22 cellular contexts compared by ENCODE assay signal in the genomic region with DNA sequence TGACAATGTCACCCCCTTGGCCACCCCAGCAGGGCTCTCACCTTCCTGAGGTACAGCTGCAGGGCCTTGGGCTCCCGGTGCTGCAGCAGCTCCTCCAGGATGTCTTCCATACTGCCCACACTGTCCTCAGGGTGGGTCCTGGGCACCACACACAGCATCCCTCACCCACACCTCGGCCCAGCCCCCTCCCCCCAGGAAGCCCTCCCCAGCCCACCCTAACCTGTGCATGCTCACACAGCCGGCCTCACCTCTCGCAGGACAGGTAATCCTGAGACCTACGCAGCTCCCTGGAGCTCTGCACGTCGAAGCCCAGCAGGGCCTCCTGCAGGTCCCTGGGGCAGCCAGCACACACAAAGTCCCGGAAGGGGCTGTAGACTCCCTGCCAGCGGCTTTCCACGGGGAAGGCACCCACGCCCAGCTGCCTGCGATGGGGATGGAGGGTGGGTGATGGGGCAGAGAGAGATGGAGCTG. TPM values are rescaled to one million over a fixed set of nuclear protein-coding genes. Genes with fewer than 3 reads are reported as not detected.
DNase-seq lines count a peak whose midpoint lies in the region; ATAC-seq, FAIRE-seq and TF ChIP-seq lines count a peak whose summit lies in the region.
"Had no signal": no experiment of that assay in that cellular context is flagged by ENCODE, and none has a peak within 500 bp of the region (broad histone marks: within the 10 kb centered on the region; RNA-seq: fewer than 3 reads in every experiment).

No MANE protein-coding gene starts in this region.

- H3K27ac ChIP-seq in right lobe of liver = no peak overlapping the region
- H3K27ac ChIP-seq in HepG2 (ENCODE audit: extremely low read length, insufficient read depth, low read length) = no peak overlapping the region
- no peak overlapping the region for H3K27ac ChIP-seq in osteoblast (ENCODE audit: low read depth, low read length)
- H3K27ac ChIP-seq: BLaER1 treated with 17β-estradiol and CSF1 and Interleukin-3, amounts not matched to agents 10 nM and 100 nM; KMS-11 had no signal

- H3K79me2 ChIP-seq in HepG2 (ENCODE audit: insufficient read depth, low read length) = no peaks in the 10 kb centered on the region
- H3K79me2 ChIP-seq in osteoblast (ENCODE audit: insufficient read depth, low read length) = no peaks in the 10 kb centered on the region

- H3K4me3 ChIP-seq in right lobe of liver = no peak overlapping the region
- H3K4me3 ChIP-seq in HepG2 (replicated peaks in 1 of 3; ENCODE audit: insufficient read depth in 1 of 3, low read depth in 2 of 3, low read length in 3 of 3) = no peak overlapping the region
- H3K4me3 ChIP-seq in osteoblast (ENCODE audit: insufficient read depth, low read length) = no peak overlapping the region
- H3K4me3 ChIP-seq: BLaER1 treated with 17β-estradiol and CSF1 and Interleukin-3, amounts not matched to agents 10 nM and 100 nM had no signal

- H3K4me1 ChIP-seq in right lobe of liver = peaks cover 0 to 11% (median 0%) of the 10 kb centered on the region in 4 donors
- H3K4me1 ChIP-seq in HepG2 (ENCODE audit: insufficient read depth, low read length) = no peaks in the 10 kb centered on the region
- H3K4me1 ChIP-seq in osteoblast (ENCODE audit: insufficient read depth, low read length) = no peaks in the 10 kb centered on the region

- TF ChIP-seq POLR2A in right lobe of liver (IDR thresholded peaks at IDR 0.05) (no peak), HepG2 (IDR thresholded peaks at IDR 0.05; ENCODE audit: insufficient read depth in 1 of 2, low read depth in 2 of 2, low read length in 2 of 2) (no peak)

- no peak overlapping the region for H2AFZ ChIP-seq in HepG2 (ENCODE audit: low read length)
- H2AFZ ChIP-seq in osteoblast (ENCODE audit: low read length) = no peak overlapping the region

- WGBS in right lobe of liver (ENCODE audit: insufficient coverage, low coverage, low lambda C conversion rate, missing lambda C conversion rate) = 98% methylated on average over 5 of the region's 12 CpGs
- 22% methylated on average over 8 of the region's 12 CpGs for WGBS in HepG2 (ENCODE audit: low lambda C conversion rate)

- no peak for TF ChIP-seq EP300 in HepG2 (IDR thresholded peaks at IDR 0.05; ENCODE audit: low read depth in 2 of 2, low read length in 2 of 2)
- no peak for TF ChIP-seq EP300 in HepG2 (CRISPR knock-in tag; IDR thresholded peaks at IDR 0.05; ENCODE audit: borderline replicate concordance)

- H3K9me3 ChIP-seq in right lobe of liver (no peaks in the 10 kb centered on the region), HepG2 (ENCODE audit: low read length) (no peaks in the 10 kb centered on the region), osteoblast (ENCODE audit: low read depth, low read length) (no peaks in the 10 kb centered on the region)
- H3K9me3 ChIP-seq: BLaER1 treated with 17β-estradiol and CSF1 and Interleukin-3, amounts not matched to agents 10 nM and 100 nM had no signal

- BruUV-seq in HepG2 (replicated peaks; lab: Mats Ljungman, UMichigan) = no TSS peak

- TF ChIP-seq RAD21 in HepG2 (CRISPR knock-in tag; IDR thresholded peaks at IDR 0.05) = no peak

- no peak overlapping the region for H3K4me2 ChIP-seq in HepG2 (ENCODE audit: low read depth, low read length)
- H3K4me2 ChIP-seq in osteoblast (ENCODE audit: insufficient read depth, low read length) = no peak overlapping the region
- H3K4me2 ChIP-seq: KMS-11 had no signal

- POLR2A ChIA-PET in HepG2 (lab: Yijun Ruan, JAX) = no interaction called here

- CTCF ChIA-PET in HepG2 (lab: Yijun Ruan, JAX; ENCODE audit: low intra/inter-chr PET ratio, low total read pairs) = no interaction called here

- in situ Hi-C loops in HepG2 (cut with HindIII; ENCODE audit: extremely low pct_ligation_motif_present, low pct_unique_long_range_greater_than_20kb) = no loop called here

- DNase-seq in right lobe of liver (peak in 2 of 3 donors; percentile 6 to 47), HepG2 (ENCODE audit: low spot score) (no peak), left ventricle myocardium superior (peak; percentile 28), osteoblast (ENCODE audit: insufficient read length, low spot score, missing footprints) (peak; percentile 72), hippocampal formation (lab: John Stamatoyannopoulos, UW) (no peak), GDM1 (lab: John Stamatoyannopoulos, UW) (no peak)
- DNase-seq: GF-D8, GOT3, NCI-H1048, NCI-H1436 treated with DMSO at 0.1 percent for 48 hours, NCI-H2029 treated with DMSO at 0.1 percent for 48 hours, NCI-H2171 treated with DMSO at 0.1 percent for 48 hours, NCI-H748 treated with DMSO at 0.1 percent for 48 hours had no signal

- intact Hi-C loops in right lobe of liver (cut with DNase I) (no loop called here), HepG2 (cut with micrococcal nuclease; ENCODE audit: unreplicated experiment) (no loop called here), left ventricle myocardium superior (cut with micrococcal nuclease) (no loop called here)

- no peak overlapping the region for H3K9ac ChIP-seq in HepG2 (ENCODE audit: insufficient read depth, low read depth, low read length)
- H3K9ac ChIP-seq: BLaER1 treated with 17β-estradiol and CSF1 and Interleukin-3, amounts not matched to agents 10 nM and 100 nM; KMS-11 had no signal

- ATAC-seq in right lobe of liver (no peak), HepG2 (no peak), left ventricle myocardium superior (no peak), GM21717 (IDR thresholded peaks at IDR 0.05; ENCODE audit: unreplicated experiment) (no peak), HG02852 (IDR thresholded peaks at IDR 0.05; ENCODE audit: unreplicated experiment) (no peak)

- TF ChIP-seq CTCF in right lobe of liver (IDR thresholded peaks at IDR 0.05) = no peak
- no peak for TF ChIP-seq CTCF in HepG2 (CRISPR knock-in tag; IDR thresholded peaks at IDR 0.05)
- TF ChIP-seq CTCF in osteoblast (IDR thresholded peaks at IDR 0.05; ENCODE audit: extremely low read depth, low read depth, low read length) = no peak

- no peak for FAIRE-seq in HepG2 (lab: Jason Lieb, UNC)
- FAIRE-seq: A204.1, GM12891, GM18507 had no signal

- H4K20me1 ChIP-seq in HepG2 (ENCODE audit: insufficient read depth, low read length) (no peaks in the 10 kb centered on the region), osteoblast (ENCODE audit: insufficient read depth, low read length) (no peaks in the 10 kb centered on the region)
- H4K20me1 ChIP-seq: BLaER1 treated with 17β-estradiol and CSF1 and Interleukin-3, amounts not matched to agents 10 nM and 100 nM had no signal

- H3K27me3 ChIP-seq in right lobe of liver (no peaks in the 10 kb centered on the region), HepG2 (ENCODE audit: control insufficient read depth in 1 of 2, insufficient read depth in 2 of 2, low read length in 2 of 2) (peaks cover 0 to 48% of the 10 kb centered on the region in 2 experiments; a peak in 4 of 5 replicates), osteoblast (ENCODE audit: insufficient read depth, low read length) (no peaks in the 10 kb centered on the region)
- H3K27me3 ChIP-seq: BLaER1 treated with 17β-estradiol and CSF1 and Interleukin-3, amounts not matched to agents 10 nM and 100 nM had no signal

- no peaks in the 10 kb centered on the region for H3K36me3 ChIP-seq in right lobe of liver
- no peaks in the 10 kb centered on the region for H3K36me3 ChIP-seq in HepG2 (replicated peaks in 1 of 2; ENCODE audit: control insufficient read depth in 1 of 2, insufficient read depth in 2 of 2, low read length in 2 of 2)
- H3K36me3 ChIP-seq in osteoblast (ENCODE audit: insufficient read depth, low read length) = no peaks in the 10 kb centered on the region

RNA-seq across cellular contexts. Expression of gene ALS2CL, which starts 16.8 kb away (rescaled TPM):
- total RNA-seq in right lobe of liver (10 to 100 TPM; 12.3 to 19.1 (median 15.9) TPM), HepG2 (2016; rRNA removed; fragmentation: Illumina TruSeq; extraction: Trizol) (not detected in 2 replicates), left ventricle myocardium superior (33.1 TPM), osteoblast (1.1 and 1.8 TPM in 2 replicates)
- total RNA-seq in HepG2 (2016; cell fraction: cytosol; rRNA removed; fragmentation: Illumina TruSeq; extraction: Trizol; ENCODE audit: low read depth) = not detected in 2 replicates
- not detected in 2 replicates for total RNA-seq in HepG2 (2016; cell fraction: insoluble cytoplasmic fraction; rRNA removed; fragmentation: Illumina TruSeq; extraction: Trizol)
- not detected in 2 replicates for total RNA-seq in HepG2 (2016; cell fraction: membrane; rRNA removed; fragmentation: Illumina TruSeq; extraction: Trizol)
- not detected in 2 replicates for total RNA-seq in HepG2 (2016; cell fraction: nucleus; rRNA removed; fragmentation: Illumina TruSeq; extraction: Trizol)
- not detected in 2 replicates for polyA plus RNA-seq in HepG2 (2011; rRNA removed)
- not detected in 2 replicates for polyA plus RNA-seq in HepG2 (2011; cell fraction: cytosol; rRNA removed)
- polyA plus RNA-seq in HepG2 (2011; cell fraction: nucleus; rRNA removed) = 0.03 TPM in 1 of 2 replicates, not detected in the other
- not detected in 2 replicates for polyA plus RNA-seq in HepG2 (2012)
- polyA plus RNA-seq in HepG2 (2016; cell fraction: cytosol; fragmentation: Illumina TruSeq; extraction: Trizol; ENCODE audit: low read depth) = not detected in 2 replicates
- polyA plus RNA-seq in HepG2 (2016; cell fraction: insoluble cytoplasmic fraction; fragmentation: Illumina TruSeq; extraction: Trizol; ENCODE audit: low read depth) = not detected in 2 replicates
- polyA plus RNA-seq in HepG2 (2016; cell fraction: membrane; fragmentation: Illumina TruSeq; extraction: Trizol; ENCODE audit: low read depth) = not detected in 2 replicates
- not detected in 2 replicates for polyA plus RNA-seq in HepG2 (2016; cell fraction: nucleus; fragmentation: Illumina TruSeq; extraction: Trizol; ENCODE audit: insufficient read depth, low read depth)
- 20.4 TPM in 1 of 2 replicates, not detected in the other for polyA minus RNA-seq in HepG2 (2011; rRNA and poly(A)+ RNA removed; ENCODE audit: low replicate concordance)
- 0.20 TPM in 1 of 2 replicates, not detected in the other for polyA minus RNA-seq in HepG2 (2011; cell fraction: cytosol; rRNA and poly(A)+ RNA removed)
- polyA minus RNA-seq in HepG2 (2011; cell fraction: nucleus; rRNA and poly(A)+ RNA removed) = not detected in 2 replicates

RNA-seq across cellular contexts. Expression of gene TMIE, which starts 24.6 kb away (rescaled TPM):
- total RNA-seq in right lobe of liver (under 1 TPM; 0.21 to 0.79 (median 0.34) TPM), HepG2 (2016; rRNA removed; fragmentation: Illumina TruSeq; extraction: Trizol) (not detected in 2 replicates), left ventricle myocardium superior (0.74 TPM), osteoblast (under 0.01 TPM in 2 replicates)
- total RNA-seq in HepG2 (2016; cell fraction: cytosol; rRNA removed; fragmentation: Illumina TruSeq; extraction: Trizol; ENCODE audit: low read depth) = not detected in 2 replicates
- not detected in 2 replicates for total RNA-seq in HepG2 (2016; cell fraction: insoluble cytoplasmic fraction; rRNA removed; fragmentation: Illumina TruSeq; extraction: Trizol)
- total RNA-seq in HepG2 (2016; cell fraction: membrane; rRNA removed; fragmentation: Illumina TruSeq; extraction: Trizol) = not detected in 2 replicates
- not detected in 2 replicates for total RNA-seq in HepG2 (2016; cell fraction: nucleus; rRNA removed; fragmentation: Illumina TruSeq; extraction: Trizol)
- not detected in 2 replicates for polyA plus RNA-seq in HepG2 (2011; rRNA removed)
- not detected in 2 replicates for polyA plus RNA-seq in HepG2 (2011; cell fraction: cytosol; rRNA removed)
- polyA plus RNA-seq in HepG2 (2011; cell fraction: nucleus; rRNA removed) = not detected in 2 replicates
- polyA plus RNA-seq in HepG2 (2012) = not detected in 2 replicates
- polyA plus RNA-seq in HepG2 (2016; cell fraction: cytosol; fragmentation: Illumina TruSeq; extraction: Trizol; ENCODE audit: low read depth) = not detected in 2 replicates
- polyA plus RNA-seq in HepG2 (2016; cell fraction: insoluble cytoplasmic fraction; fragmentation: Illumina TruSeq; extraction: Trizol; ENCODE audit: low read depth) = not detected in 2 replicates
- not detected in 2 replicates for polyA plus RNA-seq in HepG2 (2016; cell fraction: membrane; fragmentation: Illumina TruSeq; extraction: Trizol; ENCODE audit: low read depth)
- polyA plus RNA-seq in HepG2 (2016; cell fraction: nucleus; fragmentation: Illumina TruSeq; extraction: Trizol; ENCODE audit: insufficient read depth, low read depth) = not detected in 2 replicates
- 0.14 TPM in 1 of 2 replicates, not detected in the other for polyA minus RNA-seq in HepG2 (2011; rRNA and poly(A)+ RNA removed; ENCODE audit: low replicate concordance)
- not detected in 2 replicates for polyA minus RNA-seq in HepG2 (2011; cell fraction: cytosol; rRNA and poly(A)+ RNA removed)
- polyA minus RNA-seq in HepG2 (2011; cell fraction: nucleus; rRNA and poly(A)+ RNA removed) = not detected in 2 replicates

RNA-seq across cellular contexts. Expression of gene PRSS50, which starts 41.0 kb away (rescaled TPM):
- total RNA-seq in right lobe of liver = under 1 TPM in 4 of 6 experiments, not detected in 2; 0.07 to 0.42 (median 0.13) TPM
- total RNA-seq in HepG2 (2016; rRNA removed; fragmentation: Illumina TruSeq; extraction: Trizol) = not detected in 2 replicates
- total RNA-seq in HepG2 (2016; cell fraction: cytosol; rRNA removed; fragmentation: Illumina TruSeq; extraction: Trizol; ENCODE audit: low read depth) = not detected in 2 replicates
- not detected in 2 replicates for total RNA-seq in HepG2 (2016; cell fraction: insoluble cytoplasmic fraction; rRNA removed; fragmentation: Illumina TruSeq; extraction: Trizol)
- not detected in 2 replicates for total RNA-seq in HepG2 (2016; cell fraction: membrane; rRNA removed; fragmentation: Illumina TruSeq; extraction: Trizol)
- total RNA-seq in HepG2 (2016; cell fraction: nucleus; rRNA removed; fragmentation: Illumina TruSeq; extraction: Trizol) = not detected in 2 replicates
- not detected in 2 replicates for polyA plus RNA-seq in HepG2 (2011; rRNA removed)
- not detected in 2 replicates for polyA plus RNA-seq in HepG2 (2011; cell fraction: cytosol; rRNA removed)
- not detected in 2 replicates for polyA plus RNA-seq in HepG2 (2011; cell fraction: nucleus; rRNA removed)
- polyA plus RNA-seq in HepG2 (2012) = not detected in 2 replicates
- polyA plus RNA-seq in HepG2 (2016; cell fraction: cytosol; fragmentation: Illumina TruSeq; extraction: Trizol; ENCODE audit: low read depth) = not detected in 2 replicates
- not detected in 2 replicates for polyA plus RNA-seq in HepG2 (2016; cell fraction: insoluble cytoplasmic fraction; fragmentation: Illumina TruSeq; extraction: Trizol; ENCODE audit: low read depth)
- not detected in 2 replicates for polyA plus RNA-seq in HepG2 (2016; cell fraction: membrane; fragmentation: Illumina TruSeq; extraction: Trizol; ENCODE audit: low read depth)
- polyA plus RNA-seq in HepG2 (2016; cell fraction: nucleus; fragmentation: Illumina TruSeq; extraction: Trizol; ENCODE audit: insufficient read depth, low read depth) = not detected in 2 replicates
- not detected in 2 replicates for polyA minus RNA-seq in HepG2 (2011; rRNA and poly(A)+ RNA removed; ENCODE audit: low replicate concordance)
- polyA minus RNA-seq in HepG2 (2011; cell fraction: cytosol; rRNA and poly(A)+ RNA removed) = not detected in 2 replicates
- not detected in 2 replicates for polyA minus RNA-seq in HepG2 (2011; cell fraction: nucleus; rRNA and poly(A)+ RNA removed)
- 0.10 TPM for total RNA-seq in left ventricle myocardium superior
- total RNA-seq in osteoblast = not detected in 2 replicates
- total RNA-seq: M059J, NCI-H460 had no signal

Comparison
In these comparisons a context has a peak if more than half of its experiments do, and no peak if none do; other contexts are left out.
1. DNase-seq: peak in right lobe of liver (2 of 3), left ventricle myocardium superior (single experiment) and osteoblast (single experiment); none in HepG2 (single experiment), hippocampal formation (0 of 2) and GDM1 (single experiment).